In genomic region chr2:169979025-169979424, GRCh38 we compare ENCODE assay signal across 20 cellular contexts.
DNase-seq lines count a peak whose midpoint lies in the region; ATAC-seq and TF ChIP-seq lines count a peak whose summit lies in the region.
"Had no signal": no experiment of that assay in that cellular context is flagged by ENCODE, and none has a peak within 500 bp of the region (broad histone marks: within the 10 kb centered on the region; RNA-seq: fewer than 3 reads in every experiment).

No MANE protein-coding gene starts in this region.

- no peak for TF ChIP-seq CTCF in IMR-90 (conservative IDR thresholded peaks at IDR 0.05; ENCODE audit: low read depth, low read length)

- H3K14ac ChIP-seq in IMR-90 (replicated peaks; ENCODE audit: low read depth, low read length), result no peak overlapping the region

- peaks cover 7 to 20% of the 10 kb centered on the region in 2 experiments for H3K79me1 ChIP-seq in IMR-90 (ENCODE audit: low read depth in 1 of 2, low read length in 2 of 2)

- H3K36me3 ChIP-seq in IMR-90 (ENCODE audit: control insufficient read depth, insufficient read depth, low read length) (peaks cover 3% of the 10 kb centered on the region), adipocyte (ENCODE audit: control insufficient read depth, insufficient read depth, low read length, severe bottlenecking) (peaks cover 26% of the 10 kb centered on the region)
- H3K36me3 ChIP-seq: BE2C had no signal

- intact Hi-C loops in IMR-90 (cut with micrococcal nuclease), result no loop called here

- H4K5ac ChIP-seq in IMR-90 (ENCODE audit: low read depth, low read length), result no peak overlapping the region

- no peak overlapping the region for H2AFZ ChIP-seq in IMR-90 (replicated peaks; ENCODE audit: low read length, poor library complexity)
- H2AFZ ChIP-seq: GM23248 had no signal

- H2BK20ac ChIP-seq in IMR-90 (ENCODE audit: low read depth, low read length), result no peak overlapping the region

- CTCF ChIA-PET in IMR-90 (lab: Yijun Ruan, JAX), result no interaction called here

- in situ Hi-C loops in IMR-90 (cut with MboI; ENCODE audit: low sequenced_read_pairs), result no loop called here

- no peak overlapping the region for H2BK120ac ChIP-seq in IMR-90 (ENCODE audit: low read depth, low read length)

- H3K27me3 ChIP-seq in IMR-90 (ENCODE audit: control insufficient read depth, insufficient read depth, low read length) (no peaks in the 10 kb centered on the region), adipocyte (replicated peaks; ENCODE audit: control insufficient read depth, insufficient read depth, low read length) (no peaks in the 10 kb centered on the region)
- H3K27me3 ChIP-seq: BE2C had no signal

- no peak overlapping the region for H4K8ac ChIP-seq in IMR-90 (ENCODE audit: low read depth in 2 of 2, low read length in 2 of 2)

- H3K4ac ChIP-seq in IMR-90 (ENCODE audit: low read depth, low read length), result no peak overlapping the region

- DNase-seq in IMR-90 (peak; percentile 17), adipocyte (ENCODE audit: low read depth) (peak; percentile 49), fibroblast of gingiva (ENCODE audit: low read depth) (peak; percentile 9), iris pigment epithelial cell (ENCODE audit: low read depth) (peak; percentile 27), cortex of kidney (lab: John Stamatoyannopoulos, UW) (no peak), nucleus accumbens (lab: John Stamatoyannopoulos, UW) (no peak)
- no peak for DNase-seq in activated naive CD4-positive, alpha-beta T cell treated with anti-CD3 and anti-CD28 coated beads, Interleukin-2, amount 50 U/mL, for 16 hours
- DNase-seq: ACHN; BE2C; C1 segment of cervical spinal cord; CD4-positive, CD25-positive, alpha-beta regulatory T cell; CD8-positive, alpha-beta memory T cell; COR-L47; DMS153; DMS79; GDM1; GM23248; HFFc6 had no signal

- ATAC-seq in IMR-90 (ENCODE audit: low read depth), result peak; percentile 40; the same call in 1 of the 2 replicates
- ATAC-seq: HCT116 had no signal

- H3K4me1 ChIP-seq in IMR-90 (ENCODE audit: control insufficient read depth, insufficient read depth, low read length) (no peaks in the 10 kb centered on the region), adipocyte (ENCODE audit: control insufficient read depth, insufficient read depth, low read length) (no peaks in the 10 kb centered on the region)
- H3K4me1 ChIP-seq: BE2C had no signal

- H2AK9ac ChIP-seq in IMR-90 (replicated peaks; ENCODE audit: low read depth, low read length, poor library complexity), result no peak overlapping the region

- H3K9me3 ChIP-seq in IMR-90 (ENCODE audit: control insufficient read depth, insufficient read depth, low read length) (peaks cover 5% of the 10 kb centered on the region), adipocyte (ENCODE audit: control insufficient read depth, low read length) (peaks cover 18% of the 10 kb centered on the region)
- H3K9me3 ChIP-seq: BE2C had no signal

- no peak overlapping the region for H3K27ac ChIP-seq in IMR-90 (ENCODE audit: insufficient read depth, low read length)
- H3K27ac ChIP-seq: GM23248, HL-60 had no signal

- no peak overlapping the region for H4K91ac ChIP-seq in IMR-90 (ENCODE audit: insufficient read depth, low read depth, low read length)

- peaks cover 5% of the 10 kb centered on the region for H3K9me1 ChIP-seq in IMR-90 (ENCODE audit: insufficient read depth, low read length)

- H3K56ac ChIP-seq in IMR-90 (ENCODE audit: extremely low read depth, insufficient read depth, low read length), result no peak overlapping the region

- WGBS in IMR-90 (ENCODE audit: extremely low coverage in 2 of 2, insufficient read length in 1 of 2), 2 experiments, result no CpG with 5 or more reads among the region's 2 CpGs

- H2BK5ac ChIP-seq in IMR-90 (ENCODE audit: low read depth, low read length, poor library complexity, severe bottlenecking), result no peak overlapping the region

- no peak overlapping the region for H3K4me3 ChIP-seq in IMR-90 (ENCODE audit: insufficient read depth, low read depth, low read length)
- H3K4me3 ChIP-seq in adipocyte (ENCODE audit: low read length), result no peak overlapping the region
- H3K4me3 ChIP-seq: GM23248 had no signal

- H3K4me2 ChIP-seq in IMR-90 (ENCODE audit: low read depth, low read length), result no peak overlapping the region

- H3K18ac ChIP-seq in IMR-90 (ENCODE audit: low read depth, low read length), result no peak overlapping the region

- no peak for TF ChIP-seq RAD21 in IMR-90 (IDR thresholded peaks at IDR 0.05; ENCODE audit: low read length)

- H4K20me1 ChIP-seq in IMR-90 (ENCODE audit: insufficient read depth, low read length), result no peaks in the 10 kb centered on the region

- dilution Hi-C loops in IMR-90 (cut with HindIII; ENCODE audit: low sequenced_read_pairs, unreplicated experiment), result no loop called here

- H3K9ac ChIP-seq in IMR-90 (ENCODE audit: low read depth, low read length) (no peak overlapping the region), adipocyte (ENCODE audit: low read length) (no peak overlapping the region)
- H3K9ac ChIP-seq: GM23248 had no signal

- no peak for TF ChIP-seq POLR2A in IMR-90 (IDR thresholded peaks at IDR 0.05; ENCODE audit: low read depth, low read length)

- POLR2A ChIA-PET in IMR-90 (lab: Charles Lee; ENCODE audit: unreplicated experiment), result no interaction called here

- H3K23ac ChIP-seq in IMR-90 (ENCODE audit: low read depth, low read length), result no peak overlapping the region

- BruUV-seq in IMR-90 (replicated peaks; lab: Mats Ljungman, UMichigan), result no TSS peak

- no peak overlapping the region for H2AK5ac ChIP-seq in IMR-90 (ENCODE audit: low read depth, low read length)

- H2BK15ac ChIP-seq in IMR-90 (ENCODE audit: low read depth, low read length), result no peak overlapping the region

TF ChIP-seq in IMR-90, 13 proteins besides CTCF, POLR2A, EP300 and RAD21:
- TF ChIP-seq SMC3 (IDR thresholded peaks at IDR 0.05; ENCODE audit: low read depth, low read length) (no peak), MAZ (IDR thresholded peaks at IDR 0.05; ENCODE audit: borderline replicate concordance, low read depth, low read length) (no peak), USF2 (IDR thresholded peaks at IDR 0.05; ENCODE audit: low read depth, low read length) (no peak), MAFK (IDR thresholded peaks at IDR 0.05; ENCODE audit: low read depth, low read length) (no peak), CEBPB (IDR thresholded peaks at IDR 0.05; ENCODE audit: low read depth, low read length) (peak; percentile 52; the same call in 1 of the 2 replicates)

Comparison
In these comparisons a context has a peak if more than half of its experiments do, and no peak if none do; other contexts are left out.
1. DNase-seq: peak in IMR-90 (single experiment), adipocyte (single experiment), fibroblast of gingiva (single experiment) and iris pigment epithelial cell (single experiment); none in cortex of kidney (single experiment), nucleus accumbens (0 of 56) and activated naive CD4-positive, alpha-beta T cell treated with anti-CD3 and anti-CD28 coated beads, Interleukin-2, amount 50 U/mL, for 16 hours (single experiment).